8 cellular contexts compared by ENCODE assay signal in genomic region chr11:65541093-65542010, GRCh38. TPM values are rescaled to one million over a fixed set of nuclear protein-coding genes. Genes with fewer than 3 reads are reported as not detected.
DNase-seq lines count a peak whose midpoint lies in the region; ATAC-seq and TF ChIP-seq lines count a peak whose summit lies in the region.

No MANE protein-coding gene starts in this region.

- peaks cover 38% of the 10 kb centered on the region for H3K36me3 ChIP-seq in SJSA1
- peaks cover 34% of the 10 kb centered on the region for H3K36me3 ChIP-seq in fibroblast of lung (ENCODE audit: control insufficient read depth, insufficient read depth, low read length)
- peaks cover 0 to 19% of the 10 kb centered on the region in 2 donors for H3K36me3 ChIP-seq in gastrocnemius medialis

- H3K9me3 ChIP-seq in SJSA1 (replicated peaks), result 0 out of 2 replicates have a peak, but pooled peaks cover 3% of the 10 kb centered on the region
- H3K9me3 ChIP-seq in fibroblast of lung (ENCODE audit: control insufficient read depth, insufficient read depth, low read depth, low read length), result no peaks in the 10 kb centered on the region
- H3K9me3 ChIP-seq in gastrocnemius medialis, result no peaks in the 10 kb centered on the region

- no peaks in the 10 kb centered on the region for H3K27me3 ChIP-seq in SJSA1 (replicated peaks)
- no peaks in the 10 kb centered on the region for H3K27me3 ChIP-seq in fibroblast of lung (ENCODE audit: control insufficient read depth, insufficient read depth, low read length)
- no peaks in the 10 kb centered on the region for H3K27me3 ChIP-seq in gastrocnemius medialis

- no peak for TF ChIP-seq POLR2A in gastrocnemius medialis (IDR thresholded peaks at IDR 0.05)

- peak overlapping the region; percentile 65 for H3K4me2 ChIP-seq in fibroblast of lung (ENCODE audit: extremely low read depth, insufficient read depth, low read length)

- H3K79me2 ChIP-seq in fibroblast of lung (ENCODE audit: control insufficient read depth, insufficient read depth, low read length), result no peaks in the 10 kb centered on the region

- TF ChIP-seq CTCF in GM12865 (IDR thresholded peaks at IDR 0.05; ENCODE audit: insufficient read depth, low read depth, low read length, missing control alignments) (no peak), fibroblast of lung (conservative IDR thresholded peaks at IDR 0.05 in 1 of 2, IDR thresholded peaks at IDR 0.05 in 1 of 2; ENCODE audit: low read depth in 1 of 2, low read length in 2 of 2) (no peak), gastrocnemius medialis (IDR thresholded peaks at IDR 0.05 in 4 of 5, conservative IDR thresholded peaks at IDR 0.05 in 1 of 5) (no peak)

- H2AFZ ChIP-seq in fibroblast of lung (ENCODE audit: low read length), result no peak overlapping the region

- DNase-seq in GM12865 (ENCODE audit: low read depth) (no peak), SJSA1 (ENCODE audit: low read depth in 1 of 2, low spot score in 2 of 2) (no peak), fibroblast of lung (ENCODE audit: low read depth in 2 of 2) (no peak), gastrocnemius medialis (no peak), SKM-1 treated with dmso at 0.1 percent for 144 hours (lab: John Stamatoyannopoulos, UW; ENCODE audit: unreplicated experiment) (no peak), hepatic stellate cell (ENCODE audit: low spot score) (no peak), activated gamma-delta T cell treated with Interleukin-2 at 50 U/mL for 16 hours (no peak), H4 (ENCODE audit: low spot score) (no peak)

- intact Hi-C loops in gastrocnemius medialis (cut with DNase I; ENCODE audit: low total_unique reads), result no loop called here

- H3K4me3 ChIP-seq in GM12865 (ENCODE audit: low read depth, low read length) (peak overlapping the region; percentile 84), SJSA1 (peak overlapping the region; percentile 48), fibroblast of lung (replicated peaks in 1 of 4; ENCODE audit: control extremely low read depth in 1 of 4, insufficient read depth in 1 of 4, low read depth in 3 of 4, low read length in 4 of 4) (peak overlapping the region; percentile 8 to 54 (median 29)), gastrocnemius medialis (peak overlapping the region; percentile 60 to 76 (median 64))

- H3K27ac ChIP-seq in SJSA1 (peak overlapping the region; percentile 13; the same call in 1 of the 2 replicates), fibroblast of lung (ENCODE audit: insufficient read depth, low read length) (peak overlapping the region; percentile 30), gastrocnemius medialis (peak overlapping the region; percentile 86 to 92 (median 90))

- H3K4me1 ChIP-seq in SJSA1 (replicated peaks) (peaks cover 19% of the 10 kb centered on the region), fibroblast of lung (ENCODE audit: control insufficient read depth, extremely low read depth, insufficient read depth, low read length) (peaks cover 8% of the 10 kb centered on the region), gastrocnemius medialis (peaks cover 7 to 16% of the 10 kb centered on the region in 2 donors)

- no peak for ATAC-seq in gastrocnemius medialis

- H3K9ac ChIP-seq in fibroblast of lung (ENCODE audit: insufficient read depth, low read length), result no peak overlapping the region

- in situ Hi-C loops in gastrocnemius medialis (cut with MboI; ENCODE audit: low sequenced_read_pairs in 4 of 4), result no loop called here

- no peaks in the 10 kb centered on the region for H4K20me1 ChIP-seq in fibroblast of lung (ENCODE audit: control insufficient read depth, extremely low read depth, insufficient read depth, low read length)

RNA-seq across cellular contexts. Expression of gene SCYL1, which starts 16.5 kb away (rescaled TPM):
- total RNA-seq in SJSA1 (2014; rRNA removed; shearing (Covaris generic)), result 103 and 130 TPM in 2 replicates
- 73.2 and 84.6 TPM in 2 replicates for total RNA-seq in fibroblast of lung
- polyA plus RNA-seq in fibroblast of lung, result 58.2 and 62.3 TPM in 2 replicates
- 71.8 and 83.3 TPM in 2 replicates for polyA plus RNA-seq in fibroblast of lung (2012)
- polyA minus RNA-seq in fibroblast of lung (ENCODE audit: low replicate concordance), result 160 and 182 TPM in 2 replicates
- 100 to 1,000 TPM; 120 to 162 (median 133) TPM for total RNA-seq in gastrocnemius medialis
- 34.5 and 38.6 TPM in 2 replicates for total RNA-seq in H4 (2014; rRNA removed; shearing (Covaris generic))

RNA-seq across cellular contexts. Expression of gene LTBP3, which starts 16.8 kb away (rescaled TPM):
- 22.9 and 52.0 TPM in 2 replicates for total RNA-seq in SJSA1 (2014; rRNA removed; shearing (Covaris generic))
- 37.3 and 39.0 TPM in 2 replicates for total RNA-seq in fibroblast of lung
- 40.4 and 47.2 TPM in 2 replicates for polyA plus RNA-seq in fibroblast of lung
- 65.8 and 68.7 TPM in 2 replicates for polyA plus RNA-seq in fibroblast of lung (2012)
- polyA minus RNA-seq in fibroblast of lung (ENCODE audit: low replicate concordance), result 54.6 and 262 TPM in 2 replicates
- 10 to 100 TPM; 18.5 to 56.6 (median 35.6) TPM for total RNA-seq in gastrocnemius medialis
- 4.2 and 6.3 TPM in 2 replicates for total RNA-seq in H4 (2014; rRNA removed; shearing (Covaris generic))

RNA-seq across cellular contexts. Expression of gene ZNRD2, which starts 28.9 kb away (rescaled TPM):
- 109 and 111 TPM in 2 replicates for total RNA-seq in SJSA1 (2014; rRNA removed; shearing (Covaris generic))
- total RNA-seq in fibroblast of lung, result 25.8 and 30.8 TPM in 2 replicates
- 20.8 and 32.0 TPM in 2 replicates for polyA plus RNA-seq in fibroblast of lung
- 57.6 and 89.2 TPM in 2 replicates for polyA plus RNA-seq in fibroblast of lung (2012)
- polyA minus RNA-seq in fibroblast of lung (ENCODE audit: low replicate concordance), result 12.7 and 15.2 TPM in 2 replicates
- 10 to 100 TPM; 54.7 to 99.4 (median 75.3) TPM for total RNA-seq in gastrocnemius medialis
- 73.8 and 80.1 TPM in 2 replicates for total RNA-seq in H4 (2014; rRNA removed; shearing (Covaris generic))

RNA-seq across cellular contexts. Expression of gene FAM89B, which starts 31.0 kb away (rescaled TPM):
- 35.1 and 64.9 TPM in 2 replicates for total RNA-seq in SJSA1 (2014; rRNA removed; shearing (Covaris generic))
- total RNA-seq in fibroblast of lung (17.5 and 23.4 TPM in 2 replicates), gastrocnemius medialis (100 to 1,000 TPM in 3 of 4 donors, 10 to 100 TPM in 1; 86.6 to 154 (median 119) TPM)
- 18.2 and 18.3 TPM in 2 replicates for polyA plus RNA-seq in fibroblast of lung
- polyA plus RNA-seq in fibroblast of lung (2012), result 30.6 and 41.2 TPM in 2 replicates
- polyA minus RNA-seq in fibroblast of lung (ENCODE audit: low replicate concordance), result 43.9 and 64.2 TPM in 2 replicates
- 27.5 and 43.1 TPM in 2 replicates for total RNA-seq in H4 (2014; rRNA removed; shearing (Covaris generic))

RNA-seq across cellular contexts. Expression of gene EHBP1L1, which starts 34.5 kb away (rescaled TPM):
- 103 and 107 TPM in 2 replicates for total RNA-seq in SJSA1 (2014; rRNA removed; shearing (Covaris generic))
- total RNA-seq in fibroblast of lung (46.5 and 53.5 TPM in 2 replicates), gastrocnemius medialis (100 to 1,000 TPM; 191 to 374 (median 250) TPM)
- polyA plus RNA-seq in fibroblast of lung, result 12.4 and 12.8 TPM in 2 replicates
- 33.0 and 39.0 TPM in 2 replicates for polyA plus RNA-seq in fibroblast of lung (2012)
- polyA minus RNA-seq in fibroblast of lung (ENCODE audit: low replicate concordance), result 23.5 and 35.6 TPM in 2 replicates
- 27.9 and 40.0 TPM in 2 replicates for total RNA-seq in H4 (2014; rRNA removed; shearing (Covaris generic))

Comparison
In these comparisons a context has a peak if more than half of its experiments do, and no peak if none do; other contexts are left out.
1. H3K4me3 ChIP-seq: peak in every context shown above with its lines; median percentile 84 in GM12865; 64 in gastrocnemius medialis; 48 in SJSA1; 29 in fibroblast of lung.
2. H3K27ac ChIP-seq: peak in every context shown above with its lines; median percentile 90 in gastrocnemius medialis; 30 in fibroblast of lung; 13 in SJSA1.